ENCODE assay signal across 18 cellular contexts in genomic region chr1:30880631-30881155, GRCh38. TPM values are rescaled to one million over a fixed set of nuclear protein-coding genes. Genes with fewer than 3 reads are reported as not detected.
DNase-seq lines count a peak whose midpoint lies in the region; ATAC-seq and TF ChIP-seq lines count a peak whose summit lies in the region.
"Had no signal": no experiment of that assay in that cellular context is flagged by ENCODE, and none has a peak within 500 bp of the region (broad histone marks: within the 10 kb centered on the region; RNA-seq: fewer than 3 reads in every experiment).

No MANE protein-coding gene starts in this region.

- dilution Hi-C loops in mammary epithelial cell (cut with HindIII; ENCODE audit: low sequenced_read_pairs): no loop called here

- H3K79me2 ChIP-seq in mammary epithelial cell (ENCODE audit: insufficient read depth, low read length): no peaks in the 10 kb centered on the region

- no peak overlapping the region for H3K9ac ChIP-seq in mammary epithelial cell (ENCODE audit: insufficient read depth, low read length)

- peaks cover 2% of the 10 kb centered on the region for H3K27me3 Mint-ChIP-seq in glutamatergic neuron (ENCODE audit: unreplicated experiment)
- H3K27me3 Mint-ChIP-seq in activated T-helper 2 cell treated with anti-CD3 and anti-CD28 coated beads, Interferon-gamma antibody, Interleukin-2, Interleukin-4, amounts not matched to agents 10 μg/mL and 5 μg/mL and 100 μg/mL, durations not matched to agents 14 hours and 24 hours and 36 hours (ENCODE audit: low read depth): peaks cover 14% of the 10 kb centered on the region

- no peak for TF ChIP-seq CTCF in glutamatergic neuron (IDR thresholded peaks at IDR 0.05; ENCODE audit: partially characterized antibody, unreplicated experiment)
- no peak for TF ChIP-seq CTCF in transverse colon (IDR thresholded peaks at IDR 0.05)
- TF ChIP-seq CTCF in mammary epithelial cell (conservative IDR thresholded peaks at IDR 0.05 in 1 of 2, IDR thresholded peaks at IDR 0.05 in 1 of 2; ENCODE audit: extremely low read depth in 1 of 2, insufficient read depth in 1 of 2, low read depth in 1 of 2, low read length in 2 of 2): no peak

- H3K9me3 ChIP-seq in transverse colon (no peaks in the 10 kb centered on the region), mammary epithelial cell (replicated peaks; ENCODE audit: insufficient read depth, low read length) (no peaks in the 10 kb centered on the region)

- no peaks in the 10 kb centered on the region for H3K36me3 ChIP-seq in transverse colon
- no peaks in the 10 kb centered on the region for H3K36me3 ChIP-seq in mammary epithelial cell (ENCODE audit: insufficient read depth, low read length)

- H3K4me3 ChIP-seq in transverse colon (no peak overlapping the region), mammary epithelial cell (replicated peaks in 1 of 3; ENCODE audit: insufficient read depth in 1 of 3, low read depth in 2 of 3, low read length in 3 of 3) (no peak overlapping the region)

- peak overlapping the region in 3 of 4 donors; percentile 62 to 83 (median 66) for H3K27ac ChIP-seq in transverse colon
- H3K27ac ChIP-seq in mammary epithelial cell (ENCODE audit: insufficient read depth, low read depth, low read length): no peak overlapping the region

- H3K27ac Mint-ChIP-seq in glutamatergic neuron (ENCODE audit: unreplicated experiment): no peak overlapping the region
- no peak overlapping the region for H3K27ac Mint-ChIP-seq in activated T-helper 2 cell treated with anti-CD3 and anti-CD28 coated beads, Interferon-gamma antibody, Interleukin-2, Interleukin-4, amounts not matched to agents 10 μg/mL and 5 μg/mL and 100 μg/mL, durations not matched to agents 14 hours and 24 hours and 36 hours
- H3K27ac Mint-ChIP-seq: activated naive CD4-positive, alpha-beta T cell treated with anti-CD3 and anti-CD28 coated beads, Interleukin-2, amount 50 U/mL, for 24 hours; effector memory CD8-positive, alpha-beta T cell had no signal

- no peak overlapping the region for H3K4me2 ChIP-seq in mammary epithelial cell (ENCODE audit: insufficient read depth, low read depth, low read length)

- CTCF ChIA-PET in mammary epithelial cell (lab: Charles Lee; ENCODE audit: low non-redundant PET): interaction anchor here (0.5 kb wide), 1 partner anchor 19 kb away, joined by 3 read pairs; no protein-coding TSS in a partner anchor

- intact Hi-C loops in transverse colon (cut with DNase I; ENCODE audit: low total_unique reads): no loop called here
- intact Hi-C loops in activated T-helper 2 cell treated with anti-CD3 and anti-CD28 coated beads, Interferon-gamma antibody, Interleukin-2, Interleukin-4, amounts not matched to agents 10 μg/mL and 5 μg/mL and 100 μg/mL, durations not matched to agents 14 hours and 24 hours and 36 hours (cut with micrococcal nuclease): no loop called here
- intact Hi-C loops in mammary epithelial cell (cut with micrococcal nuclease): no loop called here

- H3K4me1 ChIP-seq in transverse colon: peaks cover 6 to 39% (median 24%) of the 10 kb centered on the region in 4 donors
- peaks cover 21% of the 10 kb centered on the region for H3K4me1 ChIP-seq in mammary epithelial cell (ENCODE audit: insufficient read depth, low read length)

- DNase-seq in NCI-H2227 (lab: John Stamatoyannopoulos, UW; ENCODE audit: unreplicated experiment) (peak; percentile 28), NCI-H2227 treated with DMSO at 0.1 percent for 48 hours (lab: John Stamatoyannopoulos, UW) (no peak), NCI-H69 (lab: John Stamatoyannopoulos, UW) (peak; percentile 60), glutamatergic neuron (no peak), transverse colon (no peak), mammary epithelial cell (no peak)
- DNase-seq in activated T-helper 2 cell treated with anti-CD3 and anti-CD28 coated beads, Interferon-gamma antibody, Interleukin-2, Interleukin-4, amounts not matched to agents 10 μg/mL and 5 μg/mL and 100 μg/mL, durations not matched to agents 14 hours and 24 hours and 36 hours (ENCODE audit: low spot score): no peak
- DNase-seq: 8988T; activated CD4-positive, alpha-beta T cell treated with anti-CD3 and anti-CD28 coated beads for 1 hour; effector memory CD8-positive, alpha-beta T cell; left colon; stimulated activated CD4-positive, alpha-beta T cell treated with anti-CD3 and anti-CD28 coated beads, Interleukin-1b, Interleukin-23, amount 100 ng/mL, for 48 hours; stimulated activated naive CD4-positive, alpha-beta T cell treated with Interleukin-2 at 50 U/mL for 16 hours; T1000; trophoblast cell had no signal

- WGBS in transverse colon (ENCODE audit: low coverage in 1 of 2), 2 donors: 68 to 93% methylated on average over 3 to 10 of the region's 10 CpGs
- WGBS in mammary epithelial cell (ENCODE audit: low coverage, missing lambda C conversion rate): 78% methylated on average over 9 of the region's 10 CpGs

- H3K4me3 Mint-ChIP-seq in glutamatergic neuron (ENCODE audit: unreplicated experiment): peak overlapping the region; percentile 49
- no peak overlapping the region for H3K4me3 Mint-ChIP-seq in activated T-helper 2 cell treated with anti-CD3 and anti-CD28 coated beads, Interferon-gamma antibody, Interleukin-2, Interleukin-4, amounts not matched to agents 10 μg/mL and 5 μg/mL and 100 μg/mL, durations not matched to agents 14 hours and 24 hours and 36 hours (ENCODE audit: low read depth)
- H3K4me3 Mint-ChIP-seq: activated naive CD4-positive, alpha-beta T cell treated with anti-CD3 and anti-CD28 coated beads, Interleukin-2, amount 50 U/mL, for 24 hours; effector memory CD8-positive, alpha-beta T cell; naive thymus-derived CD8-positive, alpha-beta T cell had no signal

- in situ Hi-C loops in transverse colon (cut with MboI; ENCODE audit: low pct_ligation_motif_present in 1 of 4, low pct_unique_long_range_greater_than_20kb in 1 of 4, low sequenced_read_pairs in 3 of 4): no loop called here
- in situ Hi-C loops in mammary epithelial cell (cut with MboI; ENCODE audit: low sequenced_read_pairs in 2 of 2): no loop called here

- no peak for TF ChIP-seq POLR2A in transverse colon (IDR thresholded peaks at IDR 0.05)

- no peaks in the 10 kb centered on the region for H3K36me3 Mint-ChIP-seq in glutamatergic neuron (ENCODE audit: unreplicated experiment)
- H3K36me3 Mint-ChIP-seq in activated T-helper 2 cell treated with anti-CD3 and anti-CD28 coated beads, Interferon-gamma antibody, Interleukin-2, Interleukin-4, amounts not matched to agents 10 μg/mL and 5 μg/mL and 100 μg/mL, durations not matched to agents 14 hours and 24 hours and 36 hours (ENCODE audit: low read depth): no peaks in the 10 kb centered on the region
- H3K36me3 Mint-ChIP-seq: activated naive CD4-positive, alpha-beta T cell treated with anti-CD3 and anti-CD28 coated beads, Interleukin-2, amount 50 U/mL, for 24 hours; naive thymus-derived CD8-positive, alpha-beta T cell had no signal

- peaks cover 7% of the 10 kb centered on the region for H3K9me3 Mint-ChIP-seq in glutamatergic neuron (ENCODE audit: unreplicated experiment)
- no peaks in the 10 kb centered on the region for H3K9me3 Mint-ChIP-seq in activated T-helper 2 cell treated with anti-CD3 and anti-CD28 coated beads, Interferon-gamma antibody, Interleukin-2, Interleukin-4, amounts not matched to agents 10 μg/mL and 5 μg/mL and 100 μg/mL, durations not matched to agents 14 hours and 24 hours and 36 hours
- H3K9me3 Mint-ChIP-seq: activated naive CD4-positive, alpha-beta T cell treated with anti-CD3 and anti-CD28 coated beads, Interleukin-2, amount 50 U/mL, for 24 hours; effector memory CD8-positive, alpha-beta T cell had no signal

- no peak for ATAC-seq in GM18870 (IDR thresholded peaks at IDR 0.05; ENCODE audit: unreplicated experiment)
- ATAC-seq: left colon had no signal

- no TSS peak for BruUV-seq in mammary epithelial cell (replicated peaks; lab: Mats Ljungman, UMichigan)

- no peak for TF ChIP-seq EP300 in transverse colon (IDR thresholded peaks at IDR 0.05; ENCODE audit: low read depth)

- H4K20me1 ChIP-seq in mammary epithelial cell (ENCODE audit: insufficient read depth, low read length): no peaks in the 10 kb centered on the region

- no peak overlapping the region for H2AFZ ChIP-seq in mammary epithelial cell (ENCODE audit: low read depth, low read length)

- peaks cover 22% of the 10 kb centered on the region for H3K4me1 Mint-ChIP-seq in glutamatergic neuron (ENCODE audit: low read depth, unreplicated experiment)
- no peaks in the 10 kb centered on the region for H3K4me1 Mint-ChIP-seq in activated T-helper 2 cell treated with anti-CD3 and anti-CD28 coated beads, Interferon-gamma antibody, Interleukin-2, Interleukin-4, amounts not matched to agents 10 μg/mL and 5 μg/mL and 100 μg/mL, durations not matched to agents 14 hours and 24 hours and 36 hours (ENCODE audit: low read depth)

- H3K27me3 ChIP-seq in transverse colon (no peaks in the 10 kb centered on the region), mammary epithelial cell (ENCODE audit: insufficient read depth, low read length) (no peaks in the 10 kb centered on the region)

RNA-seq across cellular contexts. Expression of gene SDC3, which starts 27.9 kb away (rescaled TPM):
- total RNA-seq in glutamatergic neuron (ENCODE audit: unreplicated experiment): 41.7 TPM
- total RNA-seq in transverse colon: 10 to 100 TPM in 3 of 4 donors, 1 to 10 TPM in 1; 7.9 to 35.4 (median 10.1) TPM
- 0.46 and 0.92 TPM in 2 replicates for total RNA-seq in activated T-helper 2 cell treated with anti-CD3 and anti-CD28 coated beads, Interferon-gamma antibody, Interleukin-2, Interleukin-4, amounts not matched to agents 10 μg/mL and 5 μg/mL and 100 μg/mL, durations not matched to agents 14 hours and 24 hours and 36 hours
- total RNA-seq in mammary epithelial cell: 10 to 100 TPM; 23.4 to 63.2 TPM
- polyA plus RNA-seq in mammary epithelial cell: 6.1 TPM
- 16.8 TPM for polyA minus RNA-seq in mammary epithelial cell
- polyA plus RNA-seq: naive thymus-derived CD8-positive, alpha-beta T cell had no signal

Comparison
In these comparisons a context has a peak if more than half of its experiments do, and no peak if none do; other contexts are left out.
1. DNase-seq: peak in NCI-H2227 (single experiment) and NCI-H69 (single experiment); none in NCI-H2227 treated with DMSO at 0.1 percent for 48 hours (single experiment), glutamatergic neuron (single experiment), transverse colon (single experiment), activated T-helper 2 cell treated with anti-CD3 and anti-CD28 coated beads, Interferon-gamma antibody, Interleukin-2, Interleukin-4, amounts not matched to agents 10 μg/mL and 5 μg/mL and 100 μg/mL, durations not matched to agents 14 hours and 24 hours and 36 hours (single experiment) and mammary epithelial cell (single experiment).